In the genomic region with DNA sequence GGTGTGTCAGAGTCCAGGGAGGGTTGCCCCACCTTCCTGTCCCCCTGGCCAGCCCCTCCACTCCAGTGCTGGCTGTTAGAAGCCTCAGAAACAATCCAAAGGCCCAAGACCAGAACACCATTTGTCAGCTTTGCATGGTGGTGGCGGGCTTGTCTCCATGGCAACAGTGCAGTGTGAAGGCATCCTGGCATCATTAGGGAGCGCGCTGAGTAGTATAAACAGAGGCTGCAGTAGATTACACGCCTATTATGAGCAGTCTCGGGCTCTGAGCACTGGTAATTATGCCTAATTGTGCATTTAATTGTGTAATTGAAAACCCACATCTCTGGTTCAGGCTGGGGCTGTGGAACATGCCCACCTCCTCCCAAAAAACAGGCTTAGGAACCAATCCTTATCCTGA, we compare ENCODE assay signal across 16 cellular contexts. TPM values are rescaled to one million over a fixed set of nuclear protein-coding genes. Genes with fewer than 3 reads are reported as not detected.
A peak's percentile ranks its signal among the peaks of the same experiment; 100 is the strongest.
DNase-seq lines count a peak whose midpoint lies in the region; ATAC-seq and TF ChIP-seq lines count a peak whose summit lies in the region.
"Had no signal": no experiment of that assay in that cellular context is flagged by ENCODE, and none has a peak within 500 bp of the region (broad histone marks: within the 10 kb centered on the region; RNA-seq: fewer than 3 reads in every experiment).

No MANE protein-coding gene starts in this region.

- H3K36me3 ChIP-seq in tibial artery (no peaks in the 10 kb centered on the region), smooth muscle cell (ENCODE audit: low read depth) (no peaks in the 10 kb centered on the region)
- H3K36me3 ChIP-seq: brain microvascular endothelial cell, gastroesophageal sphincter had no signal

- no peak overlapping the region for H3K9ac ChIP-seq in smooth muscle cell (ENCODE audit: low read depth)

- peaks cover 0 to 16% of the 10 kb centered on the region in 2 donors for H3K27me3 ChIP-seq in tibial artery
- no peaks in the 10 kb centered on the region for H3K27me3 ChIP-seq in smooth muscle cell (ENCODE audit: low read depth)

- H3K27me3 Mint-ChIP-seq in T-helper 17 cell = peaks cover 7% of the 10 kb centered on the region
- H3K27me3 Mint-ChIP-seq: activated CD4-positive, alpha-beta memory T cell treated with anti-CD3 and anti-CD28 coated beads, Interleukin-2, amount 10 ng/mL, durations not matched to agents 7 days and 5 days had no signal

- H3K36me3 Mint-ChIP-seq in T-helper 17 cell (ENCODE audit: low read depth) = no peaks in the 10 kb centered on the region
- H3K36me3 Mint-ChIP-seq: type B pancreatic cell had no signal

- intact Hi-C loops in tibial artery (cut with DNase I; ENCODE audit: low total_unique reads) = no loop called here

- no peaks in the 10 kb centered on the region for H4K20me1 ChIP-seq in smooth muscle cell (ENCODE audit: low read depth)

- H3K9me3 ChIP-seq in tibial artery = no peaks in the 10 kb centered on the region
- no peaks in the 10 kb centered on the region for H3K9me3 ChIP-seq in smooth muscle cell (replicated peaks; ENCODE audit: low read depth)
- no peaks in the 10 kb centered on the region for H3K9me3 ChIP-seq in T-helper 17 cell (ENCODE audit: control insufficient read depth, low read length, poor library complexity, severe bottlenecking)
- H3K9me3 ChIP-seq: gastroesophageal sphincter had no signal

- no peaks in the 10 kb centered on the region for H3K4me1 ChIP-seq in tibial artery
- no peaks in the 10 kb centered on the region for H3K4me1 ChIP-seq in smooth muscle cell (ENCODE audit: low read depth)
- H3K4me1 ChIP-seq: gastroesophageal sphincter had no signal

- no peak overlapping the region for H2AFZ ChIP-seq in smooth muscle cell (ENCODE audit: low read depth)

- peak overlapping the region; percentile 54 for H3K27ac ChIP-seq in angular gyrus (ENCODE audit: low read depth, low read length)
- no peak overlapping the region for H3K27ac ChIP-seq in tibial artery
- no peak overlapping the region for H3K27ac ChIP-seq in smooth muscle cell (ENCODE audit: low read depth)
- H3K27ac ChIP-seq: brain microvascular endothelial cell, gastroesophageal sphincter had no signal

- H3K4me3 ChIP-seq in tibial artery (no peak overlapping the region), smooth muscle cell (no peak overlapping the region)
- H3K4me3 ChIP-seq: gastroesophageal sphincter had no signal

- WGBS in smooth muscle cell (ENCODE audit: low lambda C conversion rate) = 81% methylated on average over 5 of the region's 5 CpGs

- H3K79me2 ChIP-seq in smooth muscle cell (ENCODE audit: low read depth) = no peaks in the 10 kb centered on the region

- no peak overlapping the region for H3K4me3 Mint-ChIP-seq in T-helper 17 cell
- H3K4me3 Mint-ChIP-seq: activated CD4-positive, alpha-beta memory T cell treated with anti-CD3 and anti-CD28 coated beads, Interleukin-2, amount 10 ng/mL, durations not matched to agents 7 days and 5 days; type B pancreatic cell had no signal

- no peak for ATAC-seq in T-helper 17 cell
- ATAC-seq: gastroesophageal sphincter had no signal

- TF ChIP-seq CTCF in tibial artery (IDR thresholded peaks at IDR 0.05) = no peak
- no peak for TF ChIP-seq CTCF in smooth muscle cell (IDR thresholded peaks at IDR 0.05; ENCODE audit: borderline replicate concordance, insufficient read depth, poor library complexity, severe bottlenecking)

- no peak overlapping the region for H3K4me2 ChIP-seq in smooth muscle cell

- DNase-seq in COR-L47 (lab: John Stamatoyannopoulos, UW) (peak; percentile 82), NCI-H146 (lab: John Stamatoyannopoulos, UW) (peak; percentile 77), left kidney (ENCODE audit: low read depth, low spot score) (peak; percentile 89), tibial artery (no peak), smooth muscle cell (lab: John Stamatoyannopoulos, UW; ENCODE audit: unreplicated experiment) (no peak), NCI-H1048 (lab: John Stamatoyannopoulos, UW) (no peak), T-helper 17 cell (no peak)
- DNase-seq: activated CD4-positive, alpha-beta memory T cell treated with anti-CD3 and anti-CD28 coated beads, Interleukin-2, amount 10 ng/mL, durations not matched to agents 7 days and 5 days; brain microvascular endothelial cell; DMS153; SIG-M5; stimulated activated CD4-positive, alpha-beta T cell treated with anti-CD3 and anti-CD28 coated beads, Interleukin-1b, Interleukin-23, amount 100 ng/mL, for 48 hours had no signal

- H3K27ac Mint-ChIP-seq in T-helper 17 cell = no peak overlapping the region
- H3K27ac Mint-ChIP-seq: activated CD4-positive, alpha-beta memory T cell treated with anti-CD3 and anti-CD28 coated beads, Interleukin-2, amount 10 ng/mL, durations not matched to agents 7 days and 5 days; type B pancreatic cell had no signal

- H3F3A ChIP-seq in smooth muscle cell (ENCODE audit: low read depth) = no peaks in the 10 kb centered on the region

- no peaks in the 10 kb centered on the region for H3K4me1 Mint-ChIP-seq in T-helper 17 cell

RNA-seq across cellular contexts. Expression of a gene that starts 11.8 kb away (rescaled TPM):
- 0.45 TPM in 1 of 2 replicates, not detected in the other for total RNA-seq in smooth muscle cell
- polyA plus RNA-seq in smooth muscle cell = 0.39 and 1.4 TPM in 2 replicates
- total RNA-seq in T-helper 17 cell = not detected
- total RNA-seq: activated CD4-positive, alpha-beta memory T cell treated with anti-CD3 and anti-CD28 coated beads, Interleukin-2, amount 10 ng/mL, durations not matched to agents 7 days and 5 days; gastroesophageal sphincter; pulmonary artery endothelial cell had no signal

Comparison
In these comparisons a context has a peak if more than half of its experiments do, and no peak if none do; other contexts are left out.
1. DNase-seq: peak in COR-L47 (single experiment), NCI-H146 (single experiment) and left kidney (single experiment); none in tibial artery (0 of 2), smooth muscle cell (single experiment), NCI-H1048 (single experiment) and T-helper 17 cell (0 of 3).